12 cellular contexts compared by ENCODE assay signal in genomic region chr4:55175779-55176231, GRCh38. TPM values are rescaled to one million over a fixed set of nuclear protein-coding genes. Genes with fewer than 3 reads are reported as not detected.
DNase-seq lines count a peak whose midpoint lies in the region; ATAC-seq, FAIRE-seq and TF ChIP-seq lines count a peak whose summit lies in the region.
"Had no signal": no experiment of that assay in that cellular context is flagged by ENCODE, and none has a peak within 500 bp of the region (broad histone marks: within the 10 kb centered on the region; RNA-seq: fewer than 3 reads in every experiment).

No MANE protein-coding gene starts in this region.

- no peak for ATAC-seq in GM21528 (IDR thresholded peaks at IDR 0.05; ENCODE audit: low FRiP score, unreplicated experiment)
- ATAC-seq: Right ventricle myocardium inferior had no signal

- dilution Hi-C loops in endothelial cell of umbilical vein (cut with MboI; ENCODE audit: extremely low pct_ligation_motif_present, low sequenced_read_pairs): no loop called here

- peaks cover 9% of the 10 kb centered on the region for H3K9me3 Mint-ChIP-seq in nephron progenitor cell

- peak overlapping the region; percentile 79 for H2AFZ ChIP-seq in PC-9
- no peak overlapping the region for H2AFZ ChIP-seq in endothelial cell of umbilical vein (ENCODE audit: low read depth, low read length)

- peaks cover 22% of the 10 kb centered on the region for H3K4me1 Mint-ChIP-seq in nephron progenitor cell

- H3K36me3 ChIP-seq in ES-I3 (ENCODE audit: insufficient read depth, low read length) (no peaks in the 10 kb centered on the region), PC-9 (ENCODE audit: low read depth) (no peaks in the 10 kb centered on the region), endothelial cell of umbilical vein (ENCODE audit: control insufficient read depth in 2 of 2, extremely low read depth in 1 of 2, insufficient read depth in 2 of 2, low read length in 2 of 2) (no peaks in the 10 kb centered on the region), kidney (ENCODE audit: control insufficient read depth in 1 of 2, insufficient read depth in 2 of 2, low read length in 2 of 2) (no peaks in the 10 kb centered on the region)

- peak overlapping the region; percentile 81 for H3K27ac ChIP-seq in PC-9
- H3K27ac ChIP-seq in endothelial cell of umbilical vein (ENCODE audit: insufficient read depth, low read depth, low read length): peak overlapping the region; percentile 91
- H3K27ac ChIP-seq in kidney (ENCODE audit: low read depth in 2 of 2, low read length in 2 of 2): no peak overlapping the region

- intact Hi-C loops in PC-9 (cut with micrococcal nuclease; ENCODE audit: unreplicated experiment) (loop anchor here (5.0 kb wide), 1 partner anchor 164 kb away; no protein-coding TSS in a partner anchor), endothelial cell of umbilical vein (cut with micrococcal nuclease) (loop anchor here (1.0 to 5.0 kb wide), 4 partner anchors 8 to 371 kb away; partner anchors contain the start of genes CLOCK and TMEM165), kidney (cut with DNase I) (no loop called here)

- POLR2A ChIA-PET in PC-9 (lab: Charles Lee; ENCODE audit: unreplicated experiment) (interaction anchor here (0.6 to 0.8 kb wide), 2 partner anchors 133 to 1132 kb away, joined by 9 to 24 read pairs; no protein-coding TSS in a partner anchor), endothelial cell of umbilical vein (lab: Charles Lee) (interaction anchor here (3.6 kb wide), 1 partner anchor 50 kb away, joined by 11 read pairs; the partner anchor contains the start of gene KDR)

- no peaks in the 10 kb centered on the region for H3K9me1 ChIP-seq in endothelial cell of umbilical vein (replicated peaks; ENCODE audit: control insufficient read depth, extremely low read depth, insufficient read depth, low read length)

- peaks cover 9% of the 10 kb centered on the region; the same call in 1 of the 2 replicates for H3F3A ChIP-seq in PC-9 (ENCODE audit: insufficient read depth, low read depth)

- peak overlapping the region; percentile 37; the same call in 1 of the 2 replicates for H3K4me3 ChIP-seq in PC-9
- peak overlapping the region in 1 of 3 experiments; percentile 39 for H3K4me3 ChIP-seq in endothelial cell of umbilical vein (replicated peaks in 1 of 3; ENCODE audit: insufficient read depth in 1 of 3, low read depth in 1 of 3, low read length in 3 of 3)
- no peak overlapping the region for H3K4me3 ChIP-seq in kidney (ENCODE audit: low read length in 2 of 2)

- peak overlapping the region; percentile 86 for H3K27ac Mint-ChIP-seq in nephron progenitor cell

- H3K4me2 ChIP-seq in PC-9: peak overlapping the region; percentile 70
- peak overlapping the region; percentile 56 for H3K4me2 ChIP-seq in endothelial cell of umbilical vein (ENCODE audit: insufficient read depth, low read length)

- H3K9me2 ChIP-seq in PC-9 (ENCODE audit: insufficient read depth): no peaks in the 10 kb centered on the region

- peaks cover 30% of the 10 kb centered on the region for H3K4me1 ChIP-seq in ES-I3 (ENCODE audit: insufficient read depth, low read length)
- H3K4me1 ChIP-seq in PC-9 (replicated peaks; ENCODE audit: insufficient read depth): peaks cover 16% of the 10 kb centered on the region
- H3K4me1 ChIP-seq in endothelial cell of umbilical vein (ENCODE audit: control insufficient read depth, extremely low read depth, insufficient read depth, low read length): peaks cover 72% of the 10 kb centered on the region
- H3K4me1 ChIP-seq in kidney (ENCODE audit: control insufficient read depth in 1 of 2, insufficient read depth in 1 of 2, low read depth in 1 of 2, low read length in 2 of 2): no peaks in the 10 kb centered on the region

- no TSS peak for BruUV-seq in PC-9 (replicated peaks; lab: Mats Ljungman, UMichigan)
- no TSS peak for BruUV-seq in endothelial cell of umbilical vein (replicated peaks; lab: Mats Ljungman, UMichigan)

- no peak for TF ChIP-seq POLR2A in endothelial cell of umbilical vein (IDR thresholded peaks at IDR 0.05; ENCODE audit: low read depth, low read length)

- CTCF ChIA-PET in PC-9 (lab: Charles Lee) (no interaction called here), endothelial cell of umbilical vein (lab: Charles Lee) (interaction anchor here (1.0 to 6.1 kb wide), 5 partner anchors 9 to 177 kb away, joined by 3 to 72 read pairs (median 4); no protein-coding TSS in a partner anchor)

- FAIRE-seq in endothelial cell of umbilical vein (lab: Jason Lieb, UNC) (peak; percentile 67), kidney (lab: Jason Lieb, UNC) (no peak)

- H3K79me2 ChIP-seq in PC-9 (ENCODE audit: low read depth): no peaks in the 10 kb centered on the region
- H3K79me2 ChIP-seq in endothelial cell of umbilical vein (ENCODE audit: control insufficient read depth, insufficient read depth, low read length): peaks cover 10% of the 10 kb centered on the region

- TF ChIP-seq CTCF in PC-9 (conservative IDR thresholded peaks at IDR 0.05): no peak
- TF ChIP-seq CTCF in endothelial cell of umbilical vein (IDR thresholded peaks at IDR 0.05; ENCODE audit: extremely low read depth in 1 of 2, insufficient read depth in 1 of 2, low read depth in 1 of 2, low read length in 2 of 2): no peak
- TF ChIP-seq CTCF in nephron progenitor cell (IDR thresholded peaks at IDR 0.05): no peak
- TF ChIP-seq CTCF in kidney (IDR thresholded peaks at IDR 0.05; ENCODE audit: borderline replicate concordance, extremely low read depth, insufficient read depth): no peak

- H3K9me3 ChIP-seq in ES-I3 (ENCODE audit: control insufficient read depth, insufficient read depth, low read length): 0 out of 2 replicates have a peak, but pooled peaks cover 3% of the 10 kb centered on the region
- no peaks in the 10 kb centered on the region for H3K9me3 ChIP-seq in PC-9 (ENCODE audit: insufficient read depth, low read depth)
- no peaks in the 10 kb centered on the region for H3K9me3 ChIP-seq in endothelial cell of umbilical vein (replicated peaks; ENCODE audit: control insufficient read depth, insufficient read depth, low read length)
- no peaks in the 10 kb centered on the region for H3K9me3 ChIP-seq in kidney (ENCODE audit: control insufficient read depth in 1 of 2, low read length in 2 of 2)

- H3K27me3 ChIP-seq in PC-9 (ENCODE audit: insufficient read depth, low read depth): no peaks in the 10 kb centered on the region
- H3K27me3 ChIP-seq in endothelial cell of umbilical vein (ENCODE audit: control insufficient read depth in 2 of 2, insufficient read depth in 2 of 2, low read length in 2 of 2): no peaks in the 10 kb centered on the region

- peak overlapping the region; percentile 38; the same call in 1 of the 2 replicates for H3K9ac ChIP-seq in ES-I3 (ENCODE audit: low read depth, low read length)
- peak overlapping the region; percentile 75 for H3K9ac ChIP-seq in endothelial cell of umbilical vein (replicated peaks; ENCODE audit: extremely low read depth, insufficient read depth, low read length)
- H3K9ac ChIP-seq in kidney (ENCODE audit: low read length in 2 of 2): no peak overlapping the region

- H3K27me3 Mint-ChIP-seq in nephron progenitor cell (ENCODE audit: low read depth, poor library complexity): peaks cover 2% of the 10 kb centered on the region

- H3K4me3 Mint-ChIP-seq in nephron progenitor cell: no peak overlapping the region

- peak; percentile 29 to 77 for DNase-seq in PC-9
- peak; percentile 66 for DNase-seq in endothelial cell of umbilical vein (ENCODE audit: low read depth, low spot score)
- DNase-seq in nephron progenitor cell: no peak
- no peak for DNase-seq in NCI-H2107 (lab: John Stamatoyannopoulos, UW)
- no peak for DNase-seq in GDM1 (lab: John Stamatoyannopoulos, UW)
- DNase-seq in kidney: no peak
- DNase-seq: activated CD4-positive, CD25-positive, alpha-beta regulatory T cell treated with anti-CD3 and anti-CD28 coated beads, Interleukin-2, amount 50 U/mL, for 72 hours; activated gamma-delta T cell; nucleus accumbens had no signal

- H3K36me3 Mint-ChIP-seq in nephron progenitor cell (ENCODE audit: low read depth): no peaks in the 10 kb centered on the region

- H4K20me1 ChIP-seq in PC-9 (ENCODE audit: insufficient read depth) (no peaks in the 10 kb centered on the region), endothelial cell of umbilical vein (replicated peaks; ENCODE audit: control insufficient read depth, extremely low read depth, insufficient read depth, low read length) (no peaks in the 10 kb centered on the region)

TF ChIP-seq in endothelial cell of umbilical vein, 7 proteins besides CTCF, POLR2A, EP300 and RAD21:
- peak; percentile 81 for TF ChIP-seq JUN (IDR thresholded peaks at IDR 0.05; ENCODE audit: borderline replicate concordance, insufficient read depth, insufficient read length, low read depth)
- no peak for TF ChIP-seq EZH2 (IDR thresholded peaks at IDR 0.05; ENCODE audit: borderline replicate concordance, low read depth, low read length, severe bottlenecking)
- no peak for TF ChIP-seq GATA2 (IDR thresholded peaks at IDR 0.05; ENCODE audit: insufficient read depth, insufficient read length, low read depth, low read length)
- peak; percentile 83 for TF ChIP-seq FOS (IDR thresholded peaks at IDR 0.05; ENCODE audit: borderline replicate concordance, insufficient read depth, low read length)
- peak; percentile 34 for TF ChIP-seq POLR2AphosphoS5 (IDR thresholded peaks at IDR 0.05; ENCODE audit: insufficient read depth, low read depth, low read length)
- TF ChIP-seq MYC (IDR thresholded peaks at IDR 0.05; ENCODE audit: low read depth, low read length): no peak
- TF ChIP-seq MAX (IDR thresholded peaks at IDR 0.05; ENCODE audit: insufficient read depth, insufficient read length): no peak

RNA-seq across cellular contexts. Expression of gene KDR, which starts 50.4 kb away (rescaled TPM):
- total RNA-seq in PC-9 (2021) (0.09 and 0.20 TPM in 2 replicates), endothelial cell of umbilical vein (139 and 145 TPM in 2 replicates), kidney (28.8 TPM)
- polyA plus RNA-seq in endothelial cell of umbilical vein (65.8 and 80.5 TPM in 2 replicates), kidney (ENCODE audit: insufficient read depth, low read depth, low replicate concordance) (20.4 TPM)
- polyA plus RNA-seq in endothelial cell of umbilical vein (2011; cell fraction: cytosol; rRNA removed): 64.9 TPM in 2 replicates
- polyA plus RNA-seq in endothelial cell of umbilical vein (2011; cell fraction: nucleus; rRNA removed): 157 and 176 TPM in 2 replicates
- polyA plus RNA-seq in endothelial cell of umbilical vein (2012): 59.2 and 89.6 TPM in 2 replicates
- 280 and 307 TPM in 2 replicates for polyA minus RNA-seq in endothelial cell of umbilical vein
- polyA minus RNA-seq in endothelial cell of umbilical vein (2011; cell fraction: cytosol; rRNA and poly(A)+ RNA removed): not detected
- 133 and 202 TPM in 2 replicates for polyA minus RNA-seq in endothelial cell of umbilical vein (2011; cell fraction: nucleus; rRNA and poly(A)+ RNA removed)

Comparison
In these comparisons a context has a peak if more than half of its experiments do, and no peak if none do; other contexts are left out.
1. H3K9ac ChIP-seq: peak in ES-I3 (single experiment) and endothelial cell of umbilical vein (single experiment); none in kidney (0 of 2).
2. DNase-seq: peak in PC-9 (2 of 2) and endothelial cell of umbilical vein (single experiment); none in nephron progenitor cell (single experiment), NCI-H2107 (single experiment), GDM1 (single experiment) and kidney (single experiment).
3. H3K27ac ChIP-seq: peak in PC-9 (single experiment) and endothelial cell of umbilical vein (single experiment); none in kidney (0 of 2).
4. RNA of gene KDR, which starts 50.4 kb away (total RNA-seq): 139 to 145 TPM in endothelial cell of umbilical vein and 28.8 TPM in kidney (single experiment); 0.09 to 0.20 TPM in PC-9; every median in the first group is over 10 times any median in the second.